ENCODE assay signal across 20 cellular contexts in the genomic region with DNA sequence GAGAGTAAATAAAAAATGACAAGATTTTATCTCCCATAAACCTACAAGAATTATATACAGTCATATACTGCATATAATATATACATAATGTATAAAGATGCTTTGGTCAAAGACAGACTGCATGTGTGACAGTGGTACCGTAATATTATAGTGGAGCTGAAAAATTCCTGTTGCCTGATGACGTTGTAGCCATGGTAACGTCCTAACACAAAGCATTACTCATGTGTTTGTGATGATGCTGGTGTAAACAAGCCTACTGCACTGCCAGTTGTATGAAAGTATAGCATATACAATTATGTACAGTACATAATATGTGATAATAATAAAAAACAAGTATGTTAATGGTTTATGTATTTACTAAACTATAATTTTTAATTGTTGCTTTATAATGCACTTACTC.
DNase-seq lines count a peak whose midpoint lies in the region; ATAC-seq, FAIRE-seq and TF ChIP-seq lines count a peak whose summit lies in the region.
"Had no signal": no experiment of that assay in that cellular context is flagged by ENCODE, and none has a peak within 500 bp of the region (broad histone marks: within the 10 kb centered on the region; RNA-seq: fewer than 3 reads in every experiment).

No MANE protein-coding gene starts in this region.

- no peak overlapping the region for H3K27ac ChIP-seq in SK-N-SH (ENCODE audit: low read depth in 2 of 2, low read length in 1 of 2)
- H3K27ac ChIP-seq: cardiac muscle cell, parathyroid adenoma had no signal

- peaks cover 2% of the 10 kb centered on the region for H3F3A ChIP-seq in SK-N-SH (replicated peaks; ENCODE audit: insufficient read depth)

- CTCF ChIA-PET in SK-N-SH (lab: Yijun Ruan, JAX): no interaction called here

- H3K27ac Mint-ChIP-seq in nephron progenitor cell: no peak overlapping the region
- H3K27ac Mint-ChIP-seq: activated CD4-positive, alpha-beta memory T cell treated with anti-CD3 and anti-CD28 coated beads, Interleukin-2, amount 10 ng/mL, durations not matched to agents 7 days and 5 days; activated naive CD8-positive, alpha-beta T cell; activated T-cell treated with anti-CD3 and anti-CD28 coated beads, Interleukin-2, amount 50 U/mL, for 72 hours; CD4-positive, alpha-beta T cell; stimulated activated naive B cell treated with anti-CD40 and anti-IgM and Interleukin-4, amounts not matched to agents 10 μg/mL and 1 μg/mL and 100 μg/mL, for 72 hours; type B pancreatic cell had no signal

- no peak for TF ChIP-seq EP300 in SK-N-SH (IDR thresholded peaks at IDR 0.05; ENCODE audit: borderline replicate concordance in 1 of 2, low read depth in 1 of 2, low read length in 1 of 2)

- H2AFZ ChIP-seq in SK-N-SH (ENCODE audit: low read depth): no peak overlapping the region
- H2AFZ ChIP-seq: parathyroid adenoma had no signal

- H3K4me3 ChIP-seq in SK-N-SH (ENCODE audit: low read depth in 2 of 2, low read length in 1 of 2) (no peak overlapping the region), fibroblast of pulmonary artery (replicated peaks; ENCODE audit: low read depth, low read length) (no peak overlapping the region)
- H3K4me3 ChIP-seq: cardiac muscle cell had no signal

- no peak overlapping the region for H3K9ac ChIP-seq in SK-N-SH
- H3K9ac ChIP-seq: parathyroid adenoma had no signal

- no peaks in the 10 kb centered on the region for H3K9me2 ChIP-seq in SK-N-SH

- no peaks in the 10 kb centered on the region for H3K79me2 ChIP-seq in SK-N-SH (ENCODE audit: insufficient read depth)
- H3K79me2 ChIP-seq: parathyroid adenoma had no signal

- TF ChIP-seq RAD21 in SK-N-SH (IDR thresholded peaks at IDR 0.05; ENCODE audit: low read length): no peak

- H3K4me2 ChIP-seq in SK-N-SH: no peak overlapping the region

- H3K4me3 Mint-ChIP-seq in nephron progenitor cell: no peak overlapping the region
- H3K4me3 Mint-ChIP-seq: activated CD4-positive, alpha-beta memory T cell treated with anti-CD3 and anti-CD28 coated beads, Interleukin-2, amount 10 ng/mL, durations not matched to agents 7 days and 5 days; activated naive CD8-positive, alpha-beta T cell; activated T-cell treated with anti-CD3 and anti-CD28 coated beads, Interleukin-2, amount 50 U/mL, for 72 hours; CD4-positive, alpha-beta T cell; stimulated activated naive B cell treated with anti-CD40 and anti-IgM and Interleukin-4, amounts not matched to agents 10 μg/mL and 1 μg/mL and 100 μg/mL, for 72 hours; type B pancreatic cell had no signal

- TF ChIP-seq CTCF in SK-N-SH (IDR thresholded peaks at IDR 0.05) (no peak), fibroblast of pulmonary artery (IDR thresholded peaks at IDR 0.05; ENCODE audit: low read length, missing control alignments) (no peak), nephron progenitor cell (IDR thresholded peaks at IDR 0.05) (no peak)

- no peaks in the 10 kb centered on the region for H3K27me3 Mint-ChIP-seq in nephron progenitor cell (ENCODE audit: low read depth, poor library complexity)
- H3K27me3 Mint-ChIP-seq: activated CD4-positive, alpha-beta memory T cell treated with anti-CD3 and anti-CD28 coated beads, Interleukin-2, amount 10 ng/mL, durations not matched to agents 7 days and 5 days; activated naive CD8-positive, alpha-beta T cell; CD4-positive, alpha-beta T cell; stimulated activated naive B cell treated with anti-CD40 and anti-IgM and Interleukin-4, amounts not matched to agents 10 μg/mL and 1 μg/mL and 100 μg/mL, for 72 hours had no signal

- no peaks in the 10 kb centered on the region for H3K9me3 ChIP-seq in SK-N-SH

- no peak for FAIRE-seq in frontal cortex (lab: Jason Lieb, UNC)
- FAIRE-seq: A204.1, small intestine had no signal

- DNase-seq in SK-N-SH (no peak), RPMI7951 (ENCODE audit: low read depth) (peak; percentile 5), fibroblast of pulmonary artery (ENCODE audit: low read depth) (peak; percentile 48), HUDEP-2 (lab: John Stamatoyannopoulos, UW; ENCODE audit: unreplicated experiment in 76 of 76) (no peak), frontal cortex (ENCODE audit: low spot score in 2 of 2) (no peak), nephron progenitor cell (no peak), kidney glomerular epithelial cell (lab: John Stamatoyannopoulos, UW) (no peak)
- DNase-seq: activated CD4-positive, alpha-beta memory T cell treated with anti-CD3 and anti-CD28 coated beads, Interleukin-2, amount 10 ng/mL, durations not matched to agents 7 days and 5 days; activated T-cell treated with anti-CD3 and anti-CD28 coated beads, Interleukin-2, amount 50 U/mL, for 72 hours; CD4-positive, alpha-beta T cell; NCI-H1694 treated with DMSO at 0.1 percent for 48 hours; NCI-H526; small intestine; stimulated activated naive B cell treated with anti-CD40 and anti-IgM and Interleukin-4, amounts not matched to agents 10 μg/mL and 1 μg/mL and 100 μg/mL, for 72 hours had no signal

- no peaks in the 10 kb centered on the region for H3K36me3 Mint-ChIP-seq in nephron progenitor cell (ENCODE audit: low read depth)
- H3K36me3 Mint-ChIP-seq: activated naive CD8-positive, alpha-beta T cell; stimulated activated naive B cell treated with anti-CD40 and anti-IgM and Interleukin-4, amounts not matched to agents 10 μg/mL and 1 μg/mL and 100 μg/mL, for 72 hours; type B pancreatic cell had no signal

- no peaks in the 10 kb centered on the region for H3K4me1 Mint-ChIP-seq in nephron progenitor cell
- H3K4me1 Mint-ChIP-seq: activated CD4-positive, alpha-beta memory T cell treated with anti-CD3 and anti-CD28 coated beads, Interleukin-2, amount 10 ng/mL, durations not matched to agents 7 days and 5 days; stimulated activated naive B cell treated with anti-CD40 and anti-IgM and Interleukin-4, amounts not matched to agents 10 μg/mL and 1 μg/mL and 100 μg/mL, for 72 hours had no signal

- POLR2A ChIA-PET in SK-N-SH (lab: Yijun Ruan, JAX): no interaction called here

- no peaks in the 10 kb centered on the region for H3K4me1 ChIP-seq in SK-N-SH (ENCODE audit: control insufficient read depth in 1 of 2, insufficient read depth in 2 of 2, low read depth in 1 of 2, low read length in 1 of 2)
- H3K4me1 ChIP-seq: parathyroid adenoma had no signal

- 0% methylated on average over 3 of the region's 3 CpGs for WGBS in SK-N-SH (ENCODE audit: low lambda C conversion rate)

- peak; percentile 70 for ATAC-seq in SK-N-SH treated with all-trans-retinoic acid at 6 μM for 48 hours
- ATAC-seq: activated T-cell treated with anti-CD3 and anti-CD28 coated beads, Interleukin-2, amount 50 U/mL, for 72 hours; stimulated activated naive B cell treated with anti-CD40 and anti-IgM and Interleukin-4, amounts not matched to agents 10 μg/mL and 1 μg/mL and 100 μg/mL, for 72 hours had no signal

- H3K27me3 ChIP-seq in SK-N-SH (ENCODE audit: insufficient read depth): no peaks in the 10 kb centered on the region; the same call in 1 of the 2 replicates
- H3K27me3 ChIP-seq: cardiac muscle cell had no signal

- no peaks in the 10 kb centered on the region for H3K36me3 ChIP-seq in SK-N-SH (replicated peaks in 1 of 2; ENCODE audit: control insufficient read depth in 1 of 2, insufficient read depth in 2 of 2, low read length in 1 of 2)
- H3K36me3 ChIP-seq: cardiac muscle cell had no signal

- no peaks in the 10 kb centered on the region for H3K9me3 Mint-ChIP-seq in nephron progenitor cell
- H3K9me3 Mint-ChIP-seq: activated CD4-positive, alpha-beta memory T cell treated with anti-CD3 and anti-CD28 coated beads, Interleukin-2, amount 10 ng/mL, durations not matched to agents 7 days and 5 days; activated T-cell treated with anti-CD3 and anti-CD28 coated beads, Interleukin-2, amount 50 U/mL, for 72 hours; CD4-positive, alpha-beta T cell; type B pancreatic cell had no signal

- H4K20me1 ChIP-seq in SK-N-SH (ENCODE audit: insufficient read depth): no peaks in the 10 kb centered on the region

TF ChIP-seq in SK-N-SH treated with all-trans-retinoic acid at 6 μM for 48 hours, 23 proteins besides CTCF, POLR2A, EP300 and RAD21 (continues in another document):
- no peak for TF ChIP-seq PPARA (CRISPR knock-in tag; IDR thresholded peaks at IDR 0.05; ENCODE audit: borderline replicate concordance)
- TF ChIP-seq ZC3H10 (CRISPR knock-in tag; IDR thresholded peaks at IDR 0.05): no peak
- TF ChIP-seq, protein P1, sequence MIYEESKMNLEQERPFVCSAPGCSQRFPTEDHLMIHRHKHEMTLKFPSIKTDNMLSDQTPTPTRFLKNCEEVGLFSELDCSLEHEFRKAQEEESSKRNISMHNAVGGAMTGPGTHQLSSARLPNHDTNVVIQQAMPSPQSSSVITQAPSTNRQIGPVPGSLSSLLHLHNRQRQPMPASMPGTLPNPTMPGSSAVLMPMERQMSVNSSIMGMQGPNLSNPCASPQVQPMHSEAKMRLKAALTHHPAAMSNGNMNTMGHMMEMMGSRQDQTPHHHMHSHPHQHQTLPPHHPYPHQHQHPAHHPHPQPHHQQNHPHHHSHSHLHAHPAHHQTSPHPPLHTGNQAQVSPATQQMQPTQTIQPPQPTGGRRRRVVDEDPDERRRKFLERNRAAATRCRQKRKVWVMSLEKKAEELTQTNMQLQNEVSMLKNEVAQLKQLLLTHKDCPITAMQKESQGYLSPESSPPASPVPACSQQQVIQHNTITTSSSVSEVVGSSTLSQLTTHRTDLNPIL (CRISPR knock-in tag; IDR thresholded peaks at IDR 0.05; ENCODE audit: low read depth): no peak

TF ChIP-seq in SK-N-SH, 30 proteins besides CTCF, POLR2A, EP300 and RAD21 (continues in another document):
- TF ChIP-seq, protein P2, sequence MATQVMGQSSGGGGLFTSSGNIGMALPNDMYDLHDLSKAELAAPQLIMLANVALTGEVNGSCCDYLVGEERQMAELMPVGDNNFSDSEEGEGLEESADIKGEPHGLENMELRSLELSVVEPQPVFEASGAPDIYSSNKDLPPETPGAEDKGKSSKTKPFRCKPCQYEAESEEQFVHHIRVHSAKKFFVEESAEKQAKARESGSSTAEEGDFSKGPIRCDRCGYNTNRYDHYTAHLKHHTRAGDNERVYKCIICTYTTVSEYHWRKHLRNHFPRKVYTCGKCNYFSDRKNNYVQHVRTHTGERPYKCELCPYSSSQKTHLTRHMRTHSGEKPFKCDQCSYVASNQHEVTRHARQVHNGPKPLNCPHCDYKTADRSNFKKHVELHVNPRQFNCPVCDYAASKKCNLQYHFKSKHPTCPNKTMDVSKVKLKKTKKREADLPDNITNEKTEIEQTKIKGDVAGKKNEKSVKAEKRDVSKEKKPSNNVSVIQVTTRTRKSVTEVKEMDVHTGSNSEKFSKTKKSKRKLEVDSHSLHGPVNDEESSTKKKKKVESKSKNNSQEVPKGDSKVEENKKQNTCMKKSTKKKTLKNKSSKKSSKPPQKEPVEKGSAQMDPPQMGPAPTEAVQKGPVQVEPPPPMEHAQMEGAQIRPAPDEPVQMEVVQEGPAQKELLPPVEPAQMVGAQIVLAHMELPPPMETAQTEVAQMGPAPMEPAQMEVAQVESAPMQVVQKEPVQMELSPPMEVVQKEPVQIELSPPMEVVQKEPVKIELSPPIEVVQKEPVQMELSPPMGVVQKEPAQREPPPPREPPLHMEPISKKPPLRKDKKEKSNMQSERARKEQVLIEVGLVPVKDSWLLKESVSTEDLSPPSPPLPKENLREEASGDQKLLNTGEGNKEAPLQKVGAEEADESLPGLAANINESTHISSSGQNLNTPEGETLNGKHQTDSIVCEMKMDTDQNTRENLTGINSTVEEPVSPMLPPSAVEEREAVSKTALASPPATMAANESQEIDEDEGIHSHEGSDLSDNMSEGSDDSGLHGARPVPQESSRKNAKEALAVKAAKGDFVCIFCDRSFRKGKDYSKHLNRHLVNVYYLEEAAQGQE (IDR thresholded peaks at IDR 0.05; ENCODE audit: low read depth, low read length): no peak

Comparison
In these comparisons a context has a peak if more than half of its experiments do, and no peak if none do; other contexts are left out.
1. DNase-seq: peak in RPMI7951 (single experiment) and fibroblast of pulmonary artery (single experiment); none in SK-N-SH (single experiment), HUDEP-2 (0 of 76), frontal cortex (0 of 2), nephron progenitor cell (single experiment) and kidney glomerular epithelial cell (single experiment).